1 cellular context compared by ENCODE assay signal in the genomic region with DNA sequence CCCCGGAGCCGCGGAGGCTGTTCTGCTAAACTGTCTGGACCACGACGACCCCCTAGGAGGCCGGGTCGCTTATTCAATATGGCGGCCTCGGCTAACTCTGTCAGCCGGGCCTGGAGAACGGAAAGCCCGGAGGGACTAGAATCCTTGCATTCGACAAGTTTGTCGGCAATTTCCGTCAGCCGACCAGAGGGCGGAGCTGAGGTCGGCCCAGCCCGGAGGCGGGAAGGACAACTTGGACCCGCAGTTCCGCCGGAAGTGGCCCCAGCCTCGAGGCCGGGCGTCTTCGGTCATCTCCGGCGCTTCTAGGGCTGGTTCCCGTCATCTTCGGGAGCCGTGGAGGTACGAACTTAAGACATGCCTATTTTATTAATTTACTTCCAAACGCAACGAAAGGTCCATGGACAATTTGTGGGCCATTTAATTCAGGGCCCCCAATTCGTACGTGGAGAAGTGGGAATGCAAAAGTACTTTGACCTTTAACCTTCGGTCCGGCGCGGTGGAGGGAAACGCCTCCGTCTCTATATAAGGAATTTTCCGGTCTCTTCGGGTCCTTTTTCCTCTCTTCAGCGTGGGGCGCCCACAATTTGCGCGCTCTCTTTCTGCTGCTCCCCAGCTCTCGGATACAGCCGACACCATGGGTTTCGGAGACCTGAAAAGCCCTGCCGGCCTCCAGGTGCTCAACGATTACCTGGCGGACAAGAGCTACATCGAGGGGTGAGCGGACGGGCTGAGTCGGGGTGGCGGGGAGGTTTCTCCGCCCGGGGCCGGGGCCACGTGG.
A peak's percentile ranks its signal among the peaks of the same experiment; 100 is the strongest.
TF ChIP-seq lines count a peak whose summit lies in the region.

A gene (plus strand): TSS at position 550 of the 778 bp plus-strand sequence. CDS start 85 bp downstream, at position 635.
A gene (minus strand): TSS at position 99 of the 778 bp plus-strand sequence. CDS start 5,766 bp downstream, outside the sequence.

TF ChIP-seq in HepG2, 621 proteins besides CTCF, POLR2A, EP300 and RAD21 (continued from another document and continues in another):
- TF ChIP-seq, protein P1, sequence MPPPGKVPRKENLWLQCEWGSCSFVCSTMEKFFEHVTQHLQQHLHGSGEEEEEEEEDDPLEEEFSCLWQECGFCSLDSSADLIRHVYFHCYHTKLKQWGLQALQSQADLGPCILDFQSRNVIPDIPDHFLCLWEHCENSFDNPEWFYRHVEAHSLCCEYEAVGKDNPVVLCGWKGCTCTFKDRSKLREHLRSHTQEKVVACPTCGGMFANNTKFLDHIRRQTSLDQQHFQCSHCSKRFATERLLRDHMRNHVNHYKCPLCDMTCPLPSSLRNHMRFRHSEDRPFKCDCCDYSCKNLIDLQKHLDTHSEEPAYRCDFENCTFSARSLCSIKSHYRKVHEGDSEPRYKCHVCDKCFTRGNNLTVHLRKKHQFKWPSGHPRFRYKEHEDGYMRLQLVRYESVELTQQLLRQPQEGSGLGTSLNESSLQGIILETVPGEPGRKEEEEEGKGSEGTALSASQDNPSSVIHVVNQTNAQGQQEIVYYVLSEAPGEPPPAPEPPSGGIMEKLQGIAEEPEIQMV (CRISPR knock-in tag; IDR thresholded peaks at IDR 0.05; ENCODE audit: low read depth) = 0 out of 2 replicates have a peak, but pooled peaks have one; percentile 8
- TF ChIP-seq ZFP41 (CRISPR knock-in tag; IDR thresholded peaks at IDR 0.05; ENCODE audit: borderline replicate concordance) = no peak; the same call in 1 of the 2 replicates
- no peak; the same call in 1 of the 2 replicates for TF ChIP-seq ZFP90 (CRISPR knock-in tag; IDR thresholded peaks at IDR 0.05; ENCODE audit: borderline replicate concordance)
- TF ChIP-seq, protein P2, sequence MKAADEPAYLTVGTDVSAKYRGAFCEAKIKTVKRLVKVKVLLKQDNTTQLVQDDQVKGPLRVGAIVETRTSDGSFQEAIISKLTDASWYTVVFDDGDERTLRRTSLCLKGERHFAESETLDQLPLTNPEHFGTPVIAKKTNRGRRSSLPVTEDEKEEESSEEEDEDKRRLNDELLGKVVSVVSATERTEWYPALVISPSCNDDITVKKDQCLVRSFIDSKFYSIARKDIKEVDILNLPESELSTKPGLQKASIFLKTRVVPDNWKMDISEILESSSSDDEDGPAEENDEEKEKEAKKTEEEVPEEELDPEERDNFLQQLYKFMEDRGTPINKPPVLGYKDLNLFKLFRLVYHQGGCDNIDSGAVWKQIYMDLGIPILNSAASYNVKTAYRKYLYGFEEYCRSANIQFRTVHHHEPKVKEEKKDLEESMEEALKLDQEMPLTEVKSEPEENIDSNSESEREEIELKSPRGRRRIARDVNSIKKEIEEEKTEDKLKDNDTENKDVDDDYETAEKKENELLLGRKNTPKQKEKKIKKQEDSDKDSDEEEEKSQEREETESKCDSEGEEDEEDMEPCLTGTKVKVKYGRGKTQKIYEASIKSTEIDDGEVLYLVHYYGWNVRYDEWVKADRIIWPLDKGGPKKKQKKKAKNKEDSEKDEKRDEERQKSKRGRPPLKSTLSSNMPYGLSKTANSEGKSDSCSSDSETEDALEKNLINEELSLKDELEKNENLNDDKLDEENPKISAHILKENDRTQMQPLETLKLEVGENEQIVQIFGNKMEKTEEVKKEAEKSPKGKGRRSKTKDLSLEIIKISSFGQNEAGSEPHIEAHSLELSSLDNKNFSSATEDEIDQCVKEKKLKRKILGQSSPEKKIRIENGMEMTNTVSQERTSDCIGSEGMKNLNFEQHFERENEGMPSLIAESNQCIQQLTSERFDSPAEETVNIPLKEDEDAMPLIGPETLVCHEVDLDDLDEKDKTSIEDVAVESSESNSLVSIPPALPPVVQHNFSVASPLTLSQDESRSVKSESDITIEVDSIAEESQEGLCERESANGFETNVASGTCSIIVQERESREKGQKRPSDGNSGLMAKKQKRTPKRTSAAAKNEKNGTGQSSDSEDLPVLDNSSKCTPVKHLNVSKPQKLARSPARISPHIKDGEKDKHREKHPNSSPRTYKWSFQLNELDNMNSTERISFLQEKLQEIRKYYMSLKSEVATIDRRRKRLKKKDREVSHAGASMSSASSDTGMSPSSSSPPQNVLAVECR (CRISPR knock-in tag; IDR thresholded peaks at IDR 0.05; ENCODE audit: borderline replicate concordance) = peak; percentile 91; the same call in 1 of the 2 replicates
- TF ChIP-seq ZNF124 (CRISPR knock-in tag; IDR thresholded peaks at IDR 0.05) = peak; percentile 73; the same call in 1 of the 2 replicates
- no peak for TF ChIP-seq TEAD2 (CRISPR knock-in tag; IDR thresholded peaks at IDR 0.05)
- peak; percentile 68; the same call in 1 of the 2 replicates for TF ChIP-seq REPIN1 (CRISPR knock-in tag; IDR thresholded peaks at IDR 0.05; ENCODE audit: borderline replicate concordance, low read depth)
- TF ChIP-seq PHF8 (CRISPR knock-in tag; IDR thresholded peaks at IDR 0.05) = peak; percentile 84
- TF ChIP-seq ZFY (CRISPR knock-in tag; IDR thresholded peaks at IDR 0.05) = peak; percentile 95
- TF ChIP-seq EEA1 (CRISPR knock-in tag; IDR thresholded peaks at IDR 0.05; ENCODE audit: borderline replicate concordance) = no peak
- no peak; the same call in 1 of the 2 replicates for TF ChIP-seq REXO4 (CRISPR knock-in tag; IDR thresholded peaks at IDR 0.05; ENCODE audit: borderline replicate concordance)
- TF ChIP-seq DNMT3B (CRISPR knock-in tag; conservative IDR thresholded peaks at IDR 0.05) = no peak; the same call in 1 of the 2 replicates
- TF ChIP-seq SAP130 (CRISPR knock-in tag; IDR thresholded peaks at IDR 0.05; ENCODE audit: low read depth) = peak; percentile 91
- TF ChIP-seq HDAC6 (IDR thresholded peaks at IDR 0.05; ENCODE audit: low read depth, low read length) = 0 out of 2 replicates have a peak, but pooled peaks have one; percentile 36
- peak; percentile 55; the same call in 1 of the 2 replicates for TF ChIP-seq ZNF749 (CRISPR knock-in tag; IDR thresholded peaks at IDR 0.05; ENCODE audit: borderline replicate concordance)
- TF ChIP-seq SRY (CRISPR knock-in tag; IDR thresholded peaks at IDR 0.05) = no peak; the same call in 1 of the 2 replicates
- TF ChIP-seq MIER3 (CRISPR knock-in tag; IDR thresholded peaks at IDR 0.05; ENCODE audit: borderline replicate concordance) = peak; percentile 53; the same call in 1 of the 2 replicates
- no peak for TF ChIP-seq AKAP8 (CRISPR knock-in tag; IDR thresholded peaks at IDR 0.05)
- no peak for TF ChIP-seq FOSL1 (CRISPR knock-in tag; IDR thresholded peaks at IDR 0.05; ENCODE audit: borderline replicate concordance)
- no peak; the same call in 1 of the 2 replicates for TF ChIP-seq ZNF75D (CRISPR knock-in tag; IDR thresholded peaks at IDR 0.05; ENCODE audit: borderline replicate concordance)
- peak; percentile 47 for TF ChIP-seq ZNF230 (CRISPR knock-in tag; IDR thresholded peaks at IDR 0.05)
- TF ChIP-seq, protein P3, sequence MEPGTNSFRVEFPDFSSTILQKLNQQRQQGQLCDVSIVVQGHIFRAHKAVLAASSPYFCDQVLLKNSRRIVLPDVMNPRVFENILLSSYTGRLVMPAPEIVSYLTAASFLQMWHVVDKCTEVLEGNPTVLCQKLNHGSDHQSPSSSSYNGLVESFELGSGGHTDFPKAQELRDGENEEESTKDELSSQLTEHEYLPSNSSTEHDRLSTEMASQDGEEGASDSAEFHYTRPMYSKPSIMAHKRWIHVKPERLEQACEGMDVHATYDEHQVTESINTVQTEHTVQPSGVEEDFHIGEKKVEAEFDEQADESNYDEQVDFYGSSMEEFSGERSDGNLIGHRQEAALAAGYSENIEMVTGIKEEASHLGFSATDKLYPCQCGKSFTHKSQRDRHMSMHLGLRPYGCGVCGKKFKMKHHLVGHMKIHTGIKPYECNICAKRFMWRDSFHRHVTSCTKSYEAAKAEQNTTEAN (CRISPR knock-in tag; conservative IDR thresholded peaks at IDR 0.05) = peak; percentile 45; the same call in 1 of the 2 replicates
- TF ChIP-seq, protein P4, sequence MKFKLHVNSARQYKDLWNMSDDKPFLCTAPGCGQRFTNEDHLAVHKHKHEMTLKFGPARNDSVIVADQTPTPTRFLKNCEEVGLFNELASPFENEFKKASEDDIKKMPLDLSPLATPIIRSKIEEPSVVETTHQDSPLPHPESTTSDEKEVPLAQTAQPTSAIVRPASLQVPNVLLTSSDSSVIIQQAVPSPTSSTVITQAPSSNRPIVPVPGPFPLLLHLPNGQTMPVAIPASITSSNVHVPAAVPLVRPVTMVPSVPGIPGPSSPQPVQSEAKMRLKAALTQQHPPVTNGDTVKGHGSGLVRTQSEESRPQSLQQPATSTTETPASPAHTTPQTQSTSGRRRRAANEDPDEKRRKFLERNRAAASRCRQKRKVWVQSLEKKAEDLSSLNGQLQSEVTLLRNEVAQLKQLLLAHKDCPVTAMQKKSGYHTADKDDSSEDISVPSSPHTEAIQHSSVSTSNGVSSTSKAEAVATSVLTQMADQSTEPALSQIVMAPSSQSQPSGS (CRISPR knock-in tag; IDR thresholded peaks at IDR 0.05) = peak; percentile 83
- TF ChIP-seq, protein P5, sequence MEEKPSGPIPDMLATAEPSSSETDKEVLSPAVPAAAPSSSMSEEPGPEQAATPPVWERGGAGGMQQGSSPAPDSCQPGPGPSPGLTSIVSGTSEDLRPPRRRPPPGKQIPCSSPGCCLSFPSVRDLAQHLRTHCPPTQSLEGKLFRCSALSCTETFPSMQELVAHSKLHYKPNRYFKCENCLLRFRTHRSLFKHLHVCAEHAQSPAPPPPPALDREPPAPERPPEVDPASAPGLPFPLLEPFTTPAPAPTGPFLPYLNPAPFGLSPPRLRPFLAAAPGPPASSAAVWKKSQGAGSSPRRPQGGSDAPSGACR (CRISPR knock-in tag; IDR thresholded peaks at IDR 0.05) = peak; percentile 84; the same call in 1 of the 2 replicates
- no peak for TF ChIP-seq CHD2 (IDR thresholded peaks at IDR 0.05; ENCODE audit: low read depth, low read length)
- peak; percentile 55; the same call in 1 of the 2 replicates for TF ChIP-seq ZNF160 (CRISPR knock-in tag; IDR thresholded peaks at IDR 0.05)
- TF ChIP-seq PCBP1 (IDR thresholded peaks at IDR 0.05; ENCODE audit: borderline replicate concordance, low read depth, low read length) = no peak
- TF ChIP-seq PAX8 (CRISPR knock-in tag; IDR thresholded peaks at IDR 0.05; ENCODE audit: borderline replicate concordance) = peak; percentile 83; the same call in 1 of the 2 replicates
- TF ChIP-seq TBX2 (CRISPR knock-in tag; IDR thresholded peaks at IDR 0.05; ENCODE audit: borderline replicate concordance) = peak; percentile 62; the same call in 1 of the 2 replicates
- TF ChIP-seq RCOR2 (CRISPR knock-in tag; IDR thresholded peaks at IDR 0.05) = no peak
- peak; percentile 81; the same call in 1 of the 2 replicates for TF ChIP-seq ZNF850 (CRISPR knock-in tag; conservative IDR thresholded peaks at IDR 0.05)
- peak; percentile 46 for TF ChIP-seq TOE1 (CRISPR knock-in tag; IDR thresholded peaks at IDR 0.05)
- no peak for TF ChIP-seq PCBP2 (optimal IDR thresholded peaks at IDR 0.05; ENCODE audit: low read depth, low read length, poor library complexity, severe bottlenecking)
- TF ChIP-seq ATRX (CRISPR knock-in tag; IDR thresholded peaks at IDR 0.05; ENCODE audit: borderline replicate concordance) = no peak
- TF ChIP-seq, protein P6, sequence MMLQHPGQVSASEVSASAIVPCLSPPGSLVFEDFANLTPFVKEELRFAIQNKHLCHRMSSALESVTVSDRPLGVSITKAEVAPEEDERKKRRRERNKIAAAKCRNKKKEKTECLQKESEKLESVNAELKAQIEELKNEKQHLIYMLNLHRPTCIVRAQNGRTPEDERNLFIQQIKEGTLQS (CRISPR knock-in tag; IDR thresholded peaks at IDR 0.05) = no peak
- no peak for TF ChIP-seq NR1H2 (CRISPR knock-in tag; IDR thresholded peaks at IDR 0.05; ENCODE audit: borderline replicate concordance, low read depth)
- TF ChIP-seq, protein P7, sequence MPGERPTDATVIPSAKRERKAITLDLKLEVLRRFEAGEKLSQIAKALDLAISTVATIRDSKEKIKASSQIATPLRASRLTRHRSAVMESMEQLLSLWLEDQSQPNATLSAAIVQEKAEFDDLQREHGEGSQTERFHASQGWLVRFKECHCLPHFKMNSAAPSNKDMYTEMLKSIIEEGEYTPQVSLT (CRISPR knock-in tag; IDR thresholded peaks at IDR 0.05; ENCODE audit: borderline replicate concordance, low read depth) = no peak
- TF ChIP-seq FOXA1 (IDR thresholded peaks at IDR 0.05) = no peak
- TF ChIP-seq FOXA1 (CRISPR knock-in tag; IDR thresholded peaks at IDR 0.05) = peak; percentile 44
- TF ChIP-seq ZNF44 (CRISPR knock-in tag; IDR thresholded peaks at IDR 0.05) = 0 out of 2 replicates have a peak, but pooled peaks have one; percentile 62
- TF ChIP-seq TAF15 (IDR thresholded peaks at IDR 0.05; ENCODE audit: low read depth, low read length, poor library complexity, severe bottlenecking) = no peak
- TF ChIP-seq ISX (CRISPR knock-in tag; conservative IDR thresholded peaks at IDR 0.05) = no peak; the same call in 1 of the 2 replicates
- TF ChIP-seq, protein P8, sequence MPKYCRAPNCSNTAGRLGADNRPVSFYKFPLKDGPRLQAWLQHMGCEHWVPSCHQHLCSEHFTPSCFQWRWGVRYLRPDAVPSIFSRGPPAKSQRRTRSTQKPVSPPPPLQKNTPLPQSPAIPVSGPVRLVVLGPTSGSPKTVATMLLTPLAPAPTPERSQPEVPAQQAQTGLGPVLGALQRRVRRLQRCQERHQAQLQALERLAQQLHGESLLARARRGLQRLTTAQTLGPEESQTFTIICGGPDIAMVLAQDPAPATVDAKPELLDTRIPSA (CRISPR knock-in tag; IDR thresholded peaks at IDR 0.05; ENCODE audit: borderline replicate concordance) = no peak; the same call in 1 of the 2 replicates
- TF ChIP-seq ZNF879 (CRISPR knock-in tag; IDR thresholded peaks at IDR 0.05) = peak; percentile 22; the same call in 1 of the 2 replicates
- TF ChIP-seq, protein P9, sequence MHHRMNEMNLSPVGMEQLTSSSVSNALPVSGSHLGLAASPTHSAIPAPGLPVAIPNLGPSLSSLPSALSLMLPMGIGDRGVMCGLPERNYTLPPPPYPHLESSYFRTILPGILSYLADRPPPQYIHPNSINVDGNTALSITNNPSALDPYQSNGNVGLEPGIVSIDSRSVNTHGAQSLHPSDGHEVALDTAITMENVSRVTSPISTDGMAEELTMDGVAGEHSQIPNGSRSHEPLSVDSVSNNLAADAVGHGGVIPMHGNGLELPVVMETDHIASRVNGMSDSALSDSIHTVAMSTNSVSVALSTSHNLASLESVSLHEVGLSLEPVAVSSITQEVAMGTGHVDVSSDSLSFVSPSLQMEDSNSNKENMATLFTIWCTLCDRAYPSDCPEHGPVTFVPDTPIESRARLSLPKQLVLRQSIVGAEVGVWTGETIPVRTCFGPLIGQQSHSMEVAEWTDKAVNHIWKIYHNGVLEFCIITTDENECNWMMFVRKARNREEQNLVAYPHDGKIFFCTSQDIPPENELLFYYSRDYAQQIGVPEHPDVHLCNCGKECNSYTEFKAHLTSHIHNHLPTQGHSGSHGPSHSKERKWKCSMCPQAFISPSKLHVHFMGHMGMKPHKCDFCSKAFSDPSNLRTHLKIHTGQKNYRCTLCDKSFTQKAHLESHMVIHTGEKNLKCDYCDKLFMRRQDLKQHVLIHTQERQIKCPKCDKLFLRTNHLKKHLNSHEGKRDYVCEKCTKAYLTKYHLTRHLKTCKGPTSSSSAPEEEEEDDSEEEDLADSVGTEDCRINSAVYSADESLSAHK (CRISPR knock-in tag; IDR thresholded peaks at IDR 0.05; ENCODE audit: borderline replicate concordance) = no peak
